In the genomic region with DNA sequence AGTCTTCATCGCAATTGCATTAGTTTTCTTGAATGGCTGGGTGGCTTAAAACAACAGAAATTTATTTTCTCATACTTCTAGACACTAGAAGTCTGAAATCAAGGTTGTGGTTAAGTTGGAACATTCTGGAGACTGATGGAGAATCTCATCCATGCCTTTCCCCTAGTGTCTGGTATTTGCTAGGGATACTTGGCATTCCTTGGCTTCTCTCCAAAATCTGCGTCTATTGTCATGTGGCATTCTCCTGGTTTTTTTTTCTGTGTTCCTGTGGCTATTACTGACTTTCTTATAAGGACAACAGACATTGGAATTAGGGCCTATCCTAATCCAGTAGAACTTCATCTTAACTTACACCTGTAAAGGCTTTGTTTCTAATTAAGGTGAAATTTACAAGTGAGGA, we compare ENCODE assay signal across 11 cellular contexts.
DNase-seq lines count a peak whose midpoint lies in the region; ATAC-seq and TF ChIP-seq lines count a peak whose summit lies in the region.
"Had no signal": no experiment of that assay in that cellular context is flagged by ENCODE, and none has a peak within 500 bp of the region (broad histone marks: within the 10 kb centered on the region; RNA-seq: fewer than 3 reads in every experiment).

No MANE protein-coding gene starts in this region.

- H3K79me2 ChIP-seq in mammary epithelial cell (ENCODE audit: insufficient read depth, low read length): no peaks in the 10 kb centered on the region

- intact Hi-C loops in mammary epithelial cell (cut with micrococcal nuclease): no loop called here

- CTCF ChIA-PET in mammary epithelial cell (lab: Charles Lee; ENCODE audit: low non-redundant PET): no interaction called here

- no peak overlapping the region for H3K4me3 ChIP-seq in mammary epithelial cell (replicated peaks in 1 of 3; ENCODE audit: insufficient read depth in 1 of 3, low read depth in 2 of 3, low read length in 3 of 3)

- no peaks in the 10 kb centered on the region for H3K27me3 ChIP-seq in mammary epithelial cell (ENCODE audit: insufficient read depth, low read length)

- DNase-seq in EH (ENCODE audit: low read depth) (peak; percentile 92), NCI-H1105 (lab: John Stamatoyannopoulos, UW) (peak; percentile 1), mammary epithelial cell (peak; percentile 8), left kidney (ENCODE audit: low read depth, low spot score) (peak; percentile 4), T-helper 1 cell (no peak)
- DNase-seq in central memory CD4-positive, alpha-beta T cell: no peak
- DNase-seq in activated CD4-positive, alpha-beta T cell treated with anti-CD3 and anti-CD28 coated beads, Interleukin-2, amount 50 U/mL, for 1 hour: no peak
- DNase-seq: GF-D8, glutamatergic neuron, RPMI8226 had no signal

- H3K9me3 ChIP-seq in mammary epithelial cell (replicated peaks; ENCODE audit: insufficient read depth, low read length): no peaks in the 10 kb centered on the region

- no peaks in the 10 kb centered on the region for H4K20me1 ChIP-seq in mammary epithelial cell (ENCODE audit: insufficient read depth, low read length)

- no peak overlapping the region for H3K4me2 ChIP-seq in mammary epithelial cell (ENCODE audit: insufficient read depth, low read depth, low read length)

- no peak overlapping the region for H2AFZ ChIP-seq in mammary epithelial cell (ENCODE audit: low read depth, low read length)

- no peak overlapping the region for H3K27ac ChIP-seq in mammary epithelial cell (ENCODE audit: insufficient read depth, low read depth, low read length)

- H3K4me1 ChIP-seq in mammary epithelial cell (ENCODE audit: insufficient read depth, low read length): no peaks in the 10 kb centered on the region

- dilution Hi-C loops in mammary epithelial cell (cut with HindIII; ENCODE audit: low sequenced_read_pairs): no loop called here

- in situ Hi-C loops in mammary epithelial cell (cut with MboI; ENCODE audit: low sequenced_read_pairs in 2 of 2): no loop called here

- 45% methylated on average over 2 of the region's 2 CpGs for WGBS in mammary epithelial cell (ENCODE audit: low coverage, missing lambda C conversion rate)

- TF ChIP-seq CTCF in mammary epithelial cell (conservative IDR thresholded peaks at IDR 0.05 in 1 of 2, IDR thresholded peaks at IDR 0.05 in 1 of 2; ENCODE audit: extremely low read depth in 1 of 2, insufficient read depth in 1 of 2, low read depth in 1 of 2, low read length in 2 of 2): peak in 1 of 2 donors; percentile 25

- no TSS peak for BruUV-seq in mammary epithelial cell (replicated peaks; lab: Mats Ljungman, UMichigan)

- no peak overlapping the region for H3K9ac ChIP-seq in mammary epithelial cell (ENCODE audit: insufficient read depth, low read length)

- no peak for ATAC-seq in HG02798 (IDR thresholded peaks at IDR 0.05; ENCODE audit: poor library complexity, unreplicated experiment)

- H3K36me3 ChIP-seq in mammary epithelial cell (ENCODE audit: insufficient read depth, low read length): no peaks in the 10 kb centered on the region

Comparison
In these comparisons a context has a peak if more than half of its experiments do, and no peak if none do; other contexts are left out.
1. DNase-seq: peak in EH (single experiment), NCI-H1105 (single experiment), mammary epithelial cell (single experiment) and left kidney (single experiment); none in central memory CD4-positive, alpha-beta T cell (single experiment), T-helper 1 cell (0 of 5) and activated CD4-positive, alpha-beta T cell treated with anti-CD3 and anti-CD28 coated beads, Interleukin-2, amount 50 U/mL, for 1 hour (single experiment).